8 cellular contexts compared by ENCODE assay signal in genomic region chr16:30571444-30572322, GRCh38. TPM values are rescaled to one million over a fixed set of nuclear protein-coding genes. Genes with fewer than 3 reads are reported as not detected.
DNase-seq lines count a peak whose midpoint lies in the region; ATAC-seq, FAIRE-seq and TF ChIP-seq lines count a peak whose summit lies in the region.

ZNF688 (minus strand) TSS chr16:30571714; CDS start chr16:30571629, 85 bp downstream.

- dilution Hi-C loops in endothelial cell of umbilical vein (cut with MboI; ENCODE audit: extremely low pct_ligation_motif_present, low sequenced_read_pairs), result no loop called here

- H3K4me2 ChIP-seq in OCI-LY1 (ENCODE audit: low read length) (peak within 1 kb of the TSS; percentile 86), endothelial cell of umbilical vein (ENCODE audit: insufficient read depth, low read length) (peak within 1 kb of the TSS; percentile 75)

- H4K20me1 ChIP-seq in OCI-LY1 (ENCODE audit: insufficient read depth, low read length) (no peaks in the 10 kb centered on the region), endothelial cell of umbilical vein (replicated peaks; ENCODE audit: control insufficient read depth, extremely low read depth, insufficient read depth, low read length) (no peaks in the 10 kb centered on the region)

- peak within 1 kb of the TSS; percentile 86 for H3K9ac ChIP-seq in HUES64 (ENCODE audit: low read depth, low read length)
- peak within 1 kb of the TSS; percentile 91 for H3K9ac ChIP-seq in OCI-LY1 (ENCODE audit: low read length)
- peak within 1 kb of the TSS; percentile 83 for H3K9ac ChIP-seq in endothelial cell of umbilical vein (replicated peaks; ENCODE audit: extremely low read depth, insufficient read depth, low read length)

- H3K4me3 Mint-ChIP-seq in Caco-2 (ENCODE audit: unreplicated experiment), result peak within 1 kb of the TSS; percentile 82

- intact Hi-C loops in Caco-2 (cut with micrococcal nuclease; ENCODE audit: unreplicated experiment), result loop anchor here (1.0 to 2.0 kb wide), 6 partner anchors 13 to 141 kb away; partner anchors contain the start of genes DCTPP1, FBRS, ZNF764 and ZNF785
- intact Hi-C loops in endothelial cell of umbilical vein (cut with micrococcal nuclease), result loop anchor here (1.0 kb wide), 4 partner anchors 13 to 44 kb away; partner anchors contain the start of genes ZNF689, ZNF764 and ZNF785

- no peaks in the 10 kb centered on the region for H3K9me1 ChIP-seq in endothelial cell of umbilical vein (replicated peaks; ENCODE audit: control insufficient read depth, extremely low read depth, insufficient read depth, low read length)

- no peaks in the 10 kb centered on the region for H3K9me3 Mint-ChIP-seq in Caco-2 (ENCODE audit: unreplicated experiment)

- under 1% methylated on average over 67 of the region's 67 CpGs for WGBS in HUES64

- H3K36me3 ChIP-seq in Caco-2 (ENCODE audit: control insufficient read depth, insufficient read depth, low read length) (no peaks in the 10 kb centered on the region; the same call in 1 of the 2 replicates), HUES64 (ENCODE audit: insufficient read depth, low read length) (no peaks in the 10 kb centered on the region), OCI-LY1 (ENCODE audit: insufficient read depth, low read length) (no peaks in the 10 kb centered on the region), endothelial cell of umbilical vein (ENCODE audit: control insufficient read depth in 2 of 2, extremely low read depth in 1 of 2, insufficient read depth in 2 of 2, low read length in 2 of 2) (no peaks in the 10 kb centered on the region)

- POLR2A ChIA-PET in Caco-2 (lab: Charles Lee) (interaction anchor here (0.5 to 2.1 kb wide), 9 partner anchors 13 to 507 kb away, joined by 3 to 19 read pairs (median 4); partner anchors contain the start of genes ZNF747, ZNF764 and ZNF785), endothelial cell of umbilical vein (lab: Charles Lee) (interaction anchor here (0.6 to 1.3 kb wide), 3 partner anchors 13 to 445 kb away, joined by 3 read pairs; no protein-coding TSS in a partner anchor)

- no peaks in the 10 kb centered on the region for H3K9me3 ChIP-seq in Caco-2
- H3K9me3 ChIP-seq in HUES64 (ENCODE audit: insufficient read depth, low read depth, low read length), result no peaks in the 10 kb centered on the region
- H3K9me3 ChIP-seq in OCI-LY1 (ENCODE audit: low read length), result no peaks in the 10 kb centered on the region
- no peaks in the 10 kb centered on the region for H3K9me3 ChIP-seq in endothelial cell of umbilical vein (replicated peaks; ENCODE audit: control insufficient read depth, insufficient read depth, low read length)

- H3K27me3 ChIP-seq in Caco-2 (replicated peaks; ENCODE audit: control insufficient read depth, insufficient read depth, low read length) (no peaks in the 10 kb centered on the region), HUES64 (ENCODE audit: insufficient read depth, low read length) (no peaks in the 10 kb centered on the region), OCI-LY1 (ENCODE audit: insufficient read depth, low read length) (no peaks in the 10 kb centered on the region), endothelial cell of umbilical vein (ENCODE audit: control insufficient read depth in 2 of 2, insufficient read depth in 2 of 2, low read length in 2 of 2) (no peaks in the 10 kb centered on the region)

- H3K9me2 ChIP-seq in OCI-LY1 (ENCODE audit: low read depth, low read length), result no peaks in the 10 kb centered on the region

- H3K4me1 ChIP-seq in Caco-2, result no peaks in the 10 kb centered on the region
- H3K4me1 ChIP-seq in HUES64 (ENCODE audit: insufficient read depth, low read length), result peaks cover 3% of the 10 kb centered on the region
- H3K4me1 ChIP-seq in OCI-LY1 (ENCODE audit: insufficient read depth, low read length, severe bottlenecking), result peaks cover 46% of the 10 kb centered on the region
- peaks cover 16% of the 10 kb centered on the region for H3K4me1 ChIP-seq in endothelial cell of umbilical vein (ENCODE audit: control insufficient read depth, extremely low read depth, insufficient read depth, low read length)

- H3K27ac Mint-ChIP-seq in Caco-2 (ENCODE audit: unreplicated experiment), result peak within 1 kb of the TSS; percentile 93

- peak within 1 kb of the TSS; percentile 91 for H3K27ac ChIP-seq in HUES64 (ENCODE audit: low read depth, low read length)
- H3K27ac ChIP-seq in OCI-LY1 (ENCODE audit: low read depth, low read length, poor library complexity, severe bottlenecking), result peak within 1 kb of the TSS; percentile 67
- peak within 1 kb of the TSS; percentile 78 for H3K27ac ChIP-seq in endothelial cell of umbilical vein (ENCODE audit: insufficient read depth, low read depth, low read length)

- BruUV-seq in Caco-2 (replicated peaks; lab: Mats Ljungman, UMichigan) (no TSS peak), endothelial cell of umbilical vein (replicated peaks; lab: Mats Ljungman, UMichigan) (TSS peak; percentile 22)

- CTCF ChIA-PET in Caco-2 (lab: Charles Lee) (interaction anchor here (0.6 to 2.4 kb wide), 9 partner anchors 13 to 480 kb away, joined by 3 to 14 read pairs (median 6); partner anchors contain the start of genes DCTPP1, TBX6, ZNF747 and ZNF764), endothelial cell of umbilical vein (lab: Charles Lee) (interaction anchor here (1.0 to 2.4 kb wide), 7 partner anchors 14 to 201 kb away, joined by 3 to 11 read pairs (median 4); partner anchors contain the start of genes DCTPP1, TBC1D10B and ZNF764)

- ATAC-seq in GM21390 (IDR thresholded peaks at IDR 0.05; ENCODE audit: unreplicated experiment), result peak; percentile 76

- H2AFZ ChIP-seq in OCI-LY1 (ENCODE audit: low read length), result no peak within 1 kb of the TSS
- peak within 1 kb of the TSS; percentile 24 for H2AFZ ChIP-seq in endothelial cell of umbilical vein (ENCODE audit: low read depth, low read length)

- peak; percentile 99 for FAIRE-seq in endothelial cell of umbilical vein (lab: Jason Lieb, UNC)

- TF ChIP-seq CTCF in Caco-2 (IDR thresholded peaks at IDR 0.05; ENCODE audit: insufficient read depth in 1 of 2, low read depth in 1 of 2, low read length in 1 of 2, severe bottlenecking in 1 of 2, unreplicated experiment in 1 of 2) (no peak), OCI-LY1 (IDR thresholded peaks at IDR 0.05; ENCODE audit: low read length) (no peak), endothelial cell of umbilical vein (IDR thresholded peaks at IDR 0.05; ENCODE audit: extremely low read depth in 1 of 2, insufficient read depth in 1 of 2, low read depth in 1 of 2, low read length in 2 of 2) (no peak)

- H3K27me3 Mint-ChIP-seq in Caco-2 (ENCODE audit: insufficient read depth, unreplicated experiment), result no peaks in the 10 kb centered on the region

- peak within 1 kb of the TSS; percentile 77 for H3K4me3 ChIP-seq in Caco-2 (ENCODE audit: low read depth, low read length)
- peak within 1 kb of the TSS; percentile 93 for H3K4me3 ChIP-seq in HUES64 (ENCODE audit: low read length)
- H3K4me3 ChIP-seq in OCI-LY1 (ENCODE audit: low read depth, low read length, poor library complexity, severe bottlenecking), result peak within 1 kb of the TSS; percentile 89
- H3K4me3 ChIP-seq in endothelial cell of umbilical vein (replicated peaks in 1 of 3; ENCODE audit: insufficient read depth in 1 of 3, low read depth in 1 of 3, low read length in 3 of 3), result peak within 1 kb of the TSS; percentile 31 to 77 (median 76)

- H3K79me2 ChIP-seq in OCI-LY1 (ENCODE audit: insufficient read depth, low read length) (peaks cover 23% of the 10 kb centered on the region), endothelial cell of umbilical vein (ENCODE audit: control insufficient read depth, insufficient read depth, low read length) (no peaks in the 10 kb centered on the region)

- peaks cover 7% of the 10 kb centered on the region for H3K4me1 Mint-ChIP-seq in Caco-2 (ENCODE audit: low read depth, unreplicated experiment)

- H3F3A ChIP-seq in OCI-LY1 (ENCODE audit: insufficient read depth, low read length), result no peaks in the 10 kb centered on the region

- peaks cover 22% of the 10 kb centered on the region for H3K36me3 Mint-ChIP-seq in Caco-2 (ENCODE audit: insufficient read depth, unreplicated experiment)

- DNase-seq in Caco-2, result peak; percentile 94 to 97
- peak; percentile 93 for DNase-seq in activated CD8-positive, alpha-beta memory T cell treated with anti-CD3 and anti-CD28 coated beads, Interleukin-2, amount 50 U/mL, for 48 hours
- DNase-seq in endothelial cell of umbilical vein (ENCODE audit: low read depth, low spot score), result peak; percentile 97
- DNase-seq in midbrain (lab: John Stamatoyannopoulos, UW), result peak; percentile 97
- DNase-seq in stimulated activated CD8-positive, alpha-beta memory T cell treated with anti-CD3 and anti-CD28 coated beads, Interleukin-2, amount 100 ng/mL, for 1 hour (ENCODE audit: low read depth in 2 of 2), result peak; percentile 81 to 89

- TF ChIP-seq POLR2A in endothelial cell of umbilical vein (IDR thresholded peaks at IDR 0.05; ENCODE audit: low read depth, low read length), result peak; percentile 86

TF ChIP-seq in endothelial cell of umbilical vein, 7 proteins besides CTCF, POLR2A, EP300 and RAD21:
- TF ChIP-seq EZH2 (IDR thresholded peaks at IDR 0.05; ENCODE audit: borderline replicate concordance, low read depth, low read length, severe bottlenecking) (no peak), POLR2AphosphoS5 (IDR thresholded peaks at IDR 0.05; ENCODE audit: insufficient read depth, low read depth, low read length) (peak; percentile 48), MYC (IDR thresholded peaks at IDR 0.05; ENCODE audit: low read depth, low read length) (no peak), MAX (IDR thresholded peaks at IDR 0.05; ENCODE audit: insufficient read depth, insufficient read length) (peak; percentile 51), GATA2 (IDR thresholded peaks at IDR 0.05; ENCODE audit: insufficient read depth, insufficient read length, low read depth, low read length) (no peak), JUN (IDR thresholded peaks at IDR 0.05; ENCODE audit: borderline replicate concordance, insufficient read depth, insufficient read length, low read depth) (no peak), FOS (IDR thresholded peaks at IDR 0.05; ENCODE audit: borderline replicate concordance, insufficient read depth, low read length) (no peak)

RNA-seq across cellular contexts. Expression of gene ZNF688, which starts in this region (rescaled TPM):
- total RNA-seq in Caco-2 (2022) (6.2 and 10.0 TPM in 2 replicates), endothelial cell of umbilical vein (10.5 and 10.9 TPM in 2 replicates)
- 3.8 TPM for polyA plus RNA-seq in HUES64 (2013, experiment 1 of 2)
- 3.7 TPM for polyA plus RNA-seq in HUES64 (2013, experiment 2 of 2)
- 5.4 and 7.5 TPM in 2 replicates for polyA plus RNA-seq in endothelial cell of umbilical vein
- 3.2 and 6.2 TPM in 2 replicates for polyA plus RNA-seq in endothelial cell of umbilical vein (2011; cell fraction: cytosol; rRNA removed)
- 10.7 and 12.9 TPM in 2 replicates for polyA plus RNA-seq in endothelial cell of umbilical vein (2011; cell fraction: nucleus; rRNA removed)
- polyA plus RNA-seq in endothelial cell of umbilical vein (2012), result 5.1 and 5.5 TPM in 2 replicates
- polyA minus RNA-seq in endothelial cell of umbilical vein, result 1.5 and 2.4 TPM in 2 replicates
- polyA minus RNA-seq in endothelial cell of umbilical vein (2011; cell fraction: cytosol; rRNA and poly(A)+ RNA removed), result 1.3 TPM
- 2.4 and 3.9 TPM in 2 replicates for polyA minus RNA-seq in endothelial cell of umbilical vein (2011; cell fraction: nucleus; rRNA and poly(A)+ RNA removed)

Comparison
In these comparisons a context has a peak if more than half of its experiments do, and no peak if none do; other contexts are left out.
1. Peak in every context shown above with its lines: DNase-seq, ATAC-seq, H3K4me3 ChIP-seq and H3K27ac ChIP-seq.